ENCODE assay signal across 27 cellular contexts in genomic region chr6:6970851-6971250, GRCh38.
"Had no signal": no experiment of that assay in that cellular context is flagged by ENCODE, and none has a peak within 500 bp of the region (broad histone marks: within the 10 kb centered on the region; RNA-seq: fewer than 3 reads in every experiment).

No MANE protein-coding gene starts in this region.

- H3K4me1 Mint-ChIP-seq: activated CD4-positive, alpha-beta T cell treated with anti-CD3 and anti-CD28 coated beads, Interleukin-2, amount 10 ng/mL, durations not matched to agents 24 days and 14 days; immature natural killer cell; natural killer cell; stimulated activated memory B cell treated with anti-CD40 and anti-IgM and Interleukin-4, amounts not matched to agents 10 μg/mL and 1 μg/mL and 100 μg/mL, for 72 hours; stimulated activated naive CD8-positive, alpha-beta T cell treated with anti-CD3 and anti-CD28 coated beads, Interleukin-15, amount 100 ng/mL, for 72 hours had no signal

- H3K4me3 ChIP-seq: gastroesophageal sphincter, lower lobe of right lung, sigmoid colon, tibial artery had no signal

- H3K36me3 Mint-ChIP-seq: activated naive CD4-positive, alpha-beta T cell treated with anti-CD3 and anti-CD28 coated beads, Interleukin-2, amount 50 U/mL, for 72 hours; immature natural killer cell; natural killer cell; stimulated activated memory B cell treated with anti-CD40 and anti-IgM and Interleukin-4, amounts not matched to agents 10 μg/mL and 1 μg/mL and 100 μg/mL, for 72 hours had no signal

- H3K27me3 Mint-ChIP-seq: activated CD8-positive, alpha-beta T cell treated with anti-CD3 and anti-CD28 coated beads for 36 hours had no signal

- H3K4me1 ChIP-seq: gastroesophageal sphincter, lower lobe of right lung, sigmoid colon had no signal

- FAIRE-seq: colon, small intestine had no signal

- H3K27ac Mint-ChIP-seq: activated CD4-positive, alpha-beta T cell treated with anti-CD3 and anti-CD28 coated beads, Interleukin-2, amount 10 ng/mL, durations not matched to agents 24 days and 14 days; activated CD8-positive, alpha-beta T cell treated with anti-CD3 and anti-CD28 coated beads for 36 hours; activated naive CD4-positive, alpha-beta T cell treated with anti-CD3 and anti-CD28 coated beads, Interleukin-2, amount 50 U/mL, for 72 hours; activated T-helper 2 cell treated with anti-CD3 and anti-CD28 coated beads, Interferon-gamma antibody, Interleukin-2, Interleukin-4, amounts not matched to agents 10 μg/mL and 5 μg/mL and 100 μg/mL, durations not matched to agents 14 hours and 24 hours and 36 hours; immature natural killer cell; natural killer cell; stimulated activated memory B cell treated with anti-CD40 and anti-IgM and Interleukin-4, amounts not matched to agents 10 μg/mL and 1 μg/mL and 100 μg/mL, for 72 hours; T-helper 1 cell treated with Interleukin-12 subunit alpha and Interleukin-12 subunit beta and Interleukin-4 antibody, amounts not matched to agents 30 μg/mL and 1 μg/mL, for 36 hours had no signal

- H3K9me3 ChIP-seq: gastroesophageal sphincter, lower lobe of right lung, sigmoid colon, tibial artery had no signal

- H3K36me3 ChIP-seq: gastroesophageal sphincter, lower lobe of right lung, sigmoid colon, tibial artery had no signal

- H3K27ac ChIP-seq: gastroesophageal sphincter, lower lobe of right lung, sigmoid colon, tibial artery had no signal

- H3K4me3 Mint-ChIP-seq: activated CD4-positive, alpha-beta T cell treated with anti-CD3 and anti-CD28 coated beads, Interleukin-2, amount 10 ng/mL, durations not matched to agents 24 days and 14 days; activated CD8-positive, alpha-beta T cell treated with anti-CD3 and anti-CD28 coated beads for 36 hours; activated T-cell treated with anti-CD3 and anti-CD28 coated beads, Interleukin-2, amount 50 U/mL, for 4 hours; immature natural killer cell; natural killer cell; stimulated activated memory B cell treated with anti-CD40 and anti-IgM and Interleukin-4, amounts not matched to agents 10 μg/mL and 1 μg/mL and 100 μg/mL, for 72 hours; stimulated activated naive CD8-positive, alpha-beta T cell treated with anti-CD3 and anti-CD28 coated beads, Interleukin-15, amount 100 ng/mL, for 72 hours; T-helper 1 cell treated with Interleukin-12 subunit alpha and Interleukin-12 subunit beta and Interleukin-4 antibody, amounts not matched to agents 30 μg/mL and 1 μg/mL, for 36 hours had no signal

- H3K9me3 Mint-ChIP-seq: activated CD4-positive, alpha-beta T cell treated with anti-CD3 and anti-CD28 coated beads, Interleukin-2, amount 10 ng/mL, durations not matched to agents 24 days and 14 days; activated CD8-positive, alpha-beta T cell treated with anti-CD3 and anti-CD28 coated beads for 36 hours; activated naive CD4-positive, alpha-beta T cell treated with anti-CD3 and anti-CD28 coated beads, Interleukin-2, amount 50 U/mL, for 72 hours; activated T-cell treated with anti-CD3 and anti-CD28 coated beads, Interleukin-2, amount 50 U/mL, for 4 hours; activated T-helper 2 cell treated with anti-CD3 and anti-CD28 coated beads, Interferon-gamma antibody, Interleukin-2, Interleukin-4, amounts not matched to agents 10 μg/mL and 5 μg/mL and 100 μg/mL, durations not matched to agents 14 hours and 24 hours and 36 hours; immature natural killer cell; natural killer cell; stimulated activated memory B cell treated with anti-CD40 and anti-IgM and Interleukin-4, amounts not matched to agents 10 μg/mL and 1 μg/mL and 100 μg/mL, for 72 hours; stimulated activated naive CD8-positive, alpha-beta T cell treated with anti-CD3 and anti-CD28 coated beads, Interleukin-15, amount 100 ng/mL, for 72 hours; T-helper 1 cell treated with Interleukin-12 subunit alpha and Interleukin-12 subunit beta and Interleukin-4 antibody, amounts not matched to agents 30 μg/mL and 1 μg/mL, for 36 hours had no signal

- ATAC-seq: activated CD8-positive, alpha-beta T cell treated with anti-CD3 and anti-CD28 coated beads for 36 hours; activated naive CD4-positive, alpha-beta T cell treated with anti-CD3 and anti-CD28 coated beads, Interleukin-2, amount 50 U/mL, for 72 hours; activated T-cell treated with anti-CD3 and anti-CD28 coated beads, Interleukin-2, amount 50 U/mL, for 4 hours; gastroesophageal sphincter; lower lobe of right lung; natural killer cell; stimulated activated memory B cell treated with anti-CD40 and anti-IgM and Interleukin-4, amounts not matched to agents 10 μg/mL and 1 μg/mL and 100 μg/mL, for 72 hours; stimulated activated naive CD8-positive, alpha-beta T cell treated with anti-CD3 and anti-CD28 coated beads, Interleukin-15, amount 100 ng/mL, for 72 hours had no signal

- DNase-seq: activated CD4-positive, alpha-beta T cell treated with anti-CD3 and anti-CD28 coated beads, Interleukin-2, amount 10 ng/mL, durations not matched to agents 24 days and 14 days; activated CD4-positive, CD25-positive, alpha-beta regulatory T cell treated with anti-CD3 and anti-CD28 coated beads, Interleukin-2, amount 50 U/mL, for 72 hours; activated CD8-positive, alpha-beta T cell treated with anti-CD3 and anti-CD28 coated beads for 36 hours; activated T-cell treated with anti-CD3 and anti-CD28 coated beads, Interleukin-2, amount 50 U/mL, for 4 hours; anterior cingulate cortex; dermis blood vessel endothelial cell; effector CD4-positive, alpha-beta T cell; head of caudate nucleus; hypothalamus; immature natural killer cell; kidney glomerular epithelial cell; lower lobe of right lung; mesenchymal stem cell; natural killer cell; sigmoid colon; stimulated activated CD4-positive, alpha-beta T cell treated with anti-CD3 and anti-CD28 coated beads, Interleukin-4, amount 100 ng/mL, for 24 hours; stimulated activated naive CD8-positive, alpha-beta T cell treated with anti-CD3 and anti-CD28 coated beads, Interleukin-15, amount 100 ng/mL, for 72 hours; SW 1271; T-helper 9 cell; tibial artery had no signal

- H3K27me3 ChIP-seq: gastroesophageal sphincter, sigmoid colon, tibial artery had no signal
